ENCODE assay signal across 33 cellular contexts in genomic region chr1:207398986-207399385, GRCh38. TPM values are rescaled to one million over a fixed set of nuclear protein-coding genes. Genes with fewer than 3 reads are reported as not detected.
"Had no signal": no experiment of that assay in that cellular context is flagged by ENCODE, and none has a peak within 500 bp of the region (broad histone marks: within the 10 kb centered on the region; RNA-seq: fewer than 3 reads in every experiment).

No MANE protein-coding gene starts in this region.

- H3K27ac ChIP-seq: brain microvascular endothelial cell, esophagus muscularis mucosa, foreskin keratinocyte, hepatocyte, pancreas, psoas muscle, right atrium auricular region, stomach, testis, transverse colon had no signal

- ATAC-seq: foreskin keratinocyte; left cardiac atrium; left ventricle myocardium superior; pancreas; psoas muscle; stimulated activated naive B cell treated with anti-CD40 and anti-IgM and Interleukin-4, amounts not matched to agents 10 μg/mL and 1 μg/mL and 100 μg/mL, for 72 hours had no signal

- DNase-seq: activated CD4-positive, alpha-beta memory T cell treated with anti-CD3 and anti-CD28 coated beads for 36 hours; activated CD4-positive, alpha-beta T cell treated with anti-CD3 and anti-CD28 coated beads, Interleukin-2, amount 10 ng/mL, durations not matched to agents 24 days and 14 days; activated CD4-positive, CD25-positive, alpha-beta regulatory T cell treated with anti-CD3 and anti-CD28 coated beads, Interleukin-2, amount 50 U/mL, for 72 hours; activated CD8-positive, alpha-beta memory T cell treated with anti-CD3 and anti-CD28 coated beads, Interleukin-2, amount 50 U/mL, for 4 hours; activated effector memory CD4-positive, alpha-beta T cell treated with anti-CD3 and anti-CD28 coated beads, Interleukin-2, amount 50 U/mL, for 16 hours; activated naive CD4-positive, alpha-beta T cell treated with anti-CD3 and anti-CD28 coated beads for 36 hours; activated naive CD8-positive, alpha-beta T cell treated with anti-CD3 and anti-CD28 coated beads for 36 hours; activated T-cell treated with anti-CD3 and anti-CD28 coated beads, Interleukin-2, amount 50 U/mL, for 1 hour; brain microvascular endothelial cell; effector CD4-positive, alpha-beta T cell; foreskin keratinocyte; islet precursor cell; left cardiac atrium; left ventricle myocardium superior; pancreas; psoas muscle; stimulated activated CD4-positive, alpha-beta T cell treated with anti-CD3 and anti-CD28 coated beads, Interleukin-1b, Interleukin-23, amount 100 ng/mL, for 48 hours; stimulated activated CD4-positive, alpha-beta T cell treated with anti-CD3 and anti-CD28 coated beads, Interleukin-4, amount 100 ng/mL, for 4 hours; stimulated activated CD8-positive, alpha-beta memory T cell treated with anti-CD3 and anti-CD28 coated beads, Interleukin-4, amount 100 ng/mL, for 48 hours; stimulated activated naive B cell treated with anti-CD40 and anti-IgM and Interleukin-4, amounts not matched to agents 10 μg/mL and 1 μg/mL and 100 μg/mL, for 72 hours; stomach; T-helper 9 cell; testis; transverse colon had no signal

RNA-seq across cellular contexts. Expression of gene CR2, which starts 55.1 kb away (rescaled TPM):
- total RNA-seq: activated CD4-positive, alpha-beta T cell treated with anti-CD3 and anti-CD28 coated beads, Interleukin-2, amount 10 ng/mL, durations not matched to agents 24 days and 14 days; activated T-helper 1 cell treated with anti-CD3 and anti-CD28 coated beads, Interleukin-12 subunit alpha, Interleukin-12 subunit beta, Interleukin-2, Interleukin-4 antibody, amounts not matched to agents 30 ng/mL and 10 ng/mL and 1 ng/mL, durations not matched to agents 14 hours and 24 hours and 36 hours; cardiac septum; foreskin keratinocyte; glomerular endothelial cell; left cardiac atrium; left ventricle myocardium superior; lung microvascular endothelial cell; mesenteric fat pad; right atrium auricular region; smooth muscle cell had no signal
